Comparison of ENCODE assay signal across 23 cellular contexts in the genomic region with DNA sequence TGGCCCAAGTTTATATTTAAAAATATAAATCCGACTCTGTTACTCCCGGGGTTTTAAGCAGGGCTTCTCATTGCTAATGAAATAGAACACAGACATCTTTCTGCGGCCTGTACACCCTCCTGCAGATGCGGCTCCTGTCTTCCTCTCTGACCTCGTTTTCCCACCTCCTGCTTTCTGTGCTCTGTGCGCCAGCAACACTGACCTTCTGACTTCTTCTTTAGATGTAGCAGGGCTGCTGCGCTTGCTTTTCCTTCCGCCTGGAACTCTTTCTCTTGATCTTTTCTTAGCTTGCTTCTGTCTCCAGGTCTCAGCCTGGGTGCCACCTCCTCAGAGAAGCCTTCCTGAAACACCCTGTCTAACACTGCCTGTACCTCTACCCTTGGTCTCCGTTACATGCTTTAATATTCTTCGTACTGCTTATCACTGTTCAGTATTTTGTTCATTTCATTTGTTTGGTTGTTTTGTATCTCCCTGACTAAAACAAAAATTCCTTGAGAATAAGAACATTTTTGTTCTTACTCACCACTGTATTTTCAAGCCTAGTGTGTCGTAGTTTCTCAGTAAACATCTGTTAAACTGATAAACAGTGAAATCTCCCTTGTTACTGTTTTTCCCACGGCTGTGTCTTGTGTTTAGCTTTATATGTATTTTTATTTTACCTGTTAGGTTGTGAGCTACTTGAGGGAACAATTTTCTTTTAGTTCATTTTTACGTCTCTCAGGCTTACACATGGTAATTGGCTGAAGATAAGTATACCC.
DNase-seq lines count a peak whose midpoint lies in the region; ATAC-seq, FAIRE-seq and TF ChIP-seq lines count a peak whose summit lies in the region.
"Had no signal": no experiment of that assay in that cellular context is flagged by ENCODE, and none has a peak within 500 bp of the region (broad histone marks: within the 10 kb centered on the region; RNA-seq: fewer than 3 reads in every experiment).

No MANE protein-coding gene starts in this region.

- H4K5ac ChIP-seq in IMR-90 (ENCODE audit: low read depth, low read length), result no peak overlapping the region

- H2AFZ ChIP-seq in IMR-90 (replicated peaks; ENCODE audit: low read length, poor library complexity) (no peak overlapping the region), K562 (ENCODE audit: low read depth, low read length) (no peak overlapping the region), hepatocyte (no peak overlapping the region)

- H4K91ac ChIP-seq in IMR-90 (ENCODE audit: insufficient read depth, low read depth, low read length), result no peak overlapping the region; the same call in 1 of the 2 replicates

- H3K27ac ChIP-seq in IMR-90 (ENCODE audit: insufficient read depth, low read length) (no peak overlapping the region), K562 (ENCODE audit: extremely low read depth, low read depth, low read length) (no peak overlapping the region), hepatocyte (peak overlapping the region; percentile 70), skin epidermis (peak overlapping the region in 11 of 21 experiments; percentile 20 to 80 (median 52))
- H3K27ac ChIP-seq: thyroid gland had no signal

- in situ Hi-C loops in IMR-90 (cut with MboI; ENCODE audit: low sequenced_read_pairs) (no loop called here), K562 (cut with MboI) (no loop called here)

- H3K9ac ChIP-seq in IMR-90 (ENCODE audit: low read depth, low read length) (no peak overlapping the region), K562 (ENCODE audit: insufficient read depth in 1 of 2, low read depth in 2 of 2, low read length in 2 of 2) (peak overlapping the region in 1 of 2 experiments; percentile 11; a peak in 1 of 4 replicates)

- H3K9me2 ChIP-seq in hepatocyte (replicated peaks; ENCODE audit: insufficient read depth), result no peaks in the 10 kb centered on the region

- whole genome bisulfite sequencing in IMR-90 (ENCODE audit: extremely low coverage in 2 of 2, insufficient read length in 1 of 2), 2 experiments, result 83% methylated on average over 5 of the region's 13 CpGs; no CpG with 5 or more reads in 1 of the 2 experiments
- 70% methylated on average over 13 of the region's 13 CpGs for WGBS in K562 (ENCODE audit: insufficient coverage, low coverage, missing lambda C conversion rate)
- 71% methylated on average over 13 of the region's 13 CpGs for WGBS in hepatocyte (ENCODE audit: low lambda C conversion rate, missing lambda C conversion rate)

- H3K9me1 ChIP-seq in IMR-90 (ENCODE audit: insufficient read depth, low read length) (peaks cover 16% of the 10 kb centered on the region), K562 (ENCODE audit: control insufficient read depth, insufficient read depth, low read length) (no peaks in the 10 kb centered on the region)

- dilution Hi-C loops in IMR-90 (cut with HindIII; ENCODE audit: low sequenced_read_pairs, unreplicated experiment), result no loop called here

- H3K27me3 ChIP-seq in IMR-90 (ENCODE audit: control insufficient read depth, insufficient read depth, low read length) (no peaks in the 10 kb centered on the region), K562 (ENCODE audit: control insufficient read depth in 2 of 2, insufficient read depth in 2 of 2, low read length in 2 of 2) (no peaks in the 10 kb centered on the region), hepatocyte (no peaks in the 10 kb centered on the region)
- H3K27me3 ChIP-seq: thyroid gland had no signal

- H3K4ac ChIP-seq in IMR-90 (ENCODE audit: low read depth, low read length), result no peak overlapping the region

- H3K4me1 ChIP-seq in IMR-90 (ENCODE audit: control insufficient read depth, insufficient read depth, low read length), result peaks cover 12% of the 10 kb centered on the region
- peaks cover 2 to 14% of the 10 kb centered on the region in 2 experiments; a peak in 4 of 5 replicates for H3K4me1 ChIP-seq in K562 (replicated peaks in 1 of 2; ENCODE audit: control insufficient read depth in 2 of 2, insufficient read depth in 2 of 2, low read length in 2 of 2)
- H3K4me1 ChIP-seq in hepatocyte (ENCODE audit: insufficient read depth), result peaks cover 10% of the 10 kb centered on the region
- H3K4me1 ChIP-seq: thyroid gland had no signal

- CTCF ChIA-PET in IMR-90 (lab: Yijun Ruan, JAX) (interaction anchor here (1.5 kb wide), 1 partner anchor 148 kb away, joined by 5 read pairs; no protein-coding TSS in a partner anchor), K562 (lab: Yijun Ruan, JAX; ENCODE audit: low intra/inter-chr PET ratio) (no interaction called here)

- TF ChIP-seq EP300 in K562 (IDR thresholded peaks at IDR 0.05; ENCODE audit: low read length), result no peak

- H3K23ac ChIP-seq in IMR-90 (ENCODE audit: low read depth, low read length), result no peak overlapping the region

- no peak for TF ChIP-seq POLR2A in IMR-90 (IDR thresholded peaks at IDR 0.05; ENCODE audit: low read depth, low read length)
- TF ChIP-seq POLR2A in K562 (conservative IDR thresholded peaks at IDR 0.05), result no peak

- H3K36me3 ChIP-seq in IMR-90 (ENCODE audit: control insufficient read depth, insufficient read depth, low read length) (no peaks in the 10 kb centered on the region), K562 (ENCODE audit: control insufficient read depth, insufficient read depth, low read length) (no peaks in the 10 kb centered on the region), hepatocyte (replicated peaks; ENCODE audit: insufficient read depth, low read depth) (no peaks in the 10 kb centered on the region)
- H3K36me3 ChIP-seq: thyroid gland had no signal

- H3K14ac ChIP-seq in IMR-90 (replicated peaks; ENCODE audit: low read depth, low read length), result 0 out of 2 replicates have a peak overlapping the region, but pooled peaks have one; percentile 22

- peaks cover 18 to 72% of the 10 kb centered on the region in 2 experiments for H3K79me1 ChIP-seq in IMR-90 (ENCODE audit: low read depth in 1 of 2, low read length in 2 of 2)

- H2BK20ac ChIP-seq in IMR-90 (ENCODE audit: low read depth, low read length), result no peak overlapping the region

- ATAC-seq in IMR-90 (ENCODE audit: low read depth) (peak; percentile 62), K562 (no peak)
- ATAC-seq: stimulated activated naive B cell treated with anti-CD40 and anti-IgM and Interleukin-4, amounts not matched to agents 10 μg/mL and 1 μg/mL and 100 μg/mL, for 72 hours had no signal

- no peak for FAIRE-seq in K562 (lab: Jason Lieb, UNC)
- FAIRE-seq: H54 had no signal

- no peak overlapping the region for H3K56ac ChIP-seq in IMR-90 (ENCODE audit: extremely low read depth, insufficient read depth, low read length)

- no peak overlapping the region for H2BK15ac ChIP-seq in IMR-90 (ENCODE audit: low read depth, low read length)

- no peak overlapping the region for H2AK9ac ChIP-seq in IMR-90 (replicated peaks; ENCODE audit: low read depth, low read length, poor library complexity)

- 0 out of 2 replicates have a peak, but pooled peaks cover 6% of the 10 kb centered on the region for H4K20me1 ChIP-seq in IMR-90 (ENCODE audit: insufficient read depth, low read length)
- H4K20me1 ChIP-seq in K562 (replicated peaks; ENCODE audit: control insufficient read depth, insufficient read depth, low read length), result no peaks in the 10 kb centered on the region
- H4K20me1 ChIP-seq in hepatocyte (ENCODE audit: insufficient read depth, poor library complexity, severe bottlenecking), result no peaks in the 10 kb centered on the region

- no peak overlapping the region for H2BK5ac ChIP-seq in IMR-90 (ENCODE audit: low read depth, low read length, poor library complexity, severe bottlenecking)

- no peak for TF ChIP-seq RAD21 in IMR-90 (IDR thresholded peaks at IDR 0.05; ENCODE audit: low read length)
- TF ChIP-seq RAD21 in K562 (CRISPR knock-in tag; conservative IDR thresholded peaks at IDR 0.05 in 1 of 2, IDR thresholded peaks at IDR 0.05 in 1 of 2), result no peak

- H3K79me2 ChIP-seq in K562 (ENCODE audit: control insufficient read depth, insufficient read depth, low read length), result no peaks in the 10 kb centered on the region
- H3K79me2 ChIP-seq in hepatocyte, result no peaks in the 10 kb centered on the region

- POLR2A ChIA-PET in IMR-90 (lab: Charles Lee; ENCODE audit: unreplicated experiment) (no interaction called here), K562 (lab: Yijun Ruan, JAX) (interaction anchor here (0.9 to 2.3 kb wide), 2 partner anchors 10 kb away, joined by 3 to 10 read pairs; no protein-coding TSS in a partner anchor)

- no peak overlapping the region for H2BK120ac ChIP-seq in IMR-90 (ENCODE audit: low read depth, low read length)

- BruUV-seq in IMR-90 (replicated peaks; lab: Mats Ljungman, UMichigan) (no TSS peak), K562 (replicated peaks; lab: Mats Ljungman, UMichigan) (no TSS peak)

- no peak for TF ChIP-seq CTCF in IMR-90 (conservative IDR thresholded peaks at IDR 0.05; ENCODE audit: low read depth, low read length)
- TF ChIP-seq CTCF in K562 (IDR thresholded peaks at IDR 0.05 in 2 of 3, conservative IDR thresholded peaks at IDR 0.05 in 1 of 3; ENCODE audit: insufficient read depth in 2 of 3, low read depth in 1 of 3, low read length in 3 of 3), result no peak
- TF ChIP-seq CTCF in hepatocyte (IDR thresholded peaks at IDR 0.05; ENCODE audit: poor library complexity), result no peak

- H3K18ac ChIP-seq in IMR-90 (ENCODE audit: low read depth, low read length), result no peak overlapping the region

- intact Hi-C loops in IMR-90 (cut with micrococcal nuclease), result no loop called here
- intact Hi-C loops in K562 (cut with micrococcal nuclease), result no loop called here

- DNase-seq in IMR-90 (peak; percentile 68), K562 (ENCODE audit: extremely low read depth in 1 of 4, low spot score in 3 of 4) (no peak), hepatocyte (ENCODE audit: low spot score) (no peak), CD1c-positive myeloid dendritic cell (ENCODE audit: extremely low spot score) (no peak), RPMI8226 (no peak), globus pallidus (ENCODE audit: low spot score) (no peak)
- DNase-seq: activated CD4-positive, alpha-beta T cell treated with anti-CD3 and anti-CD28 coated beads, Interleukin-2, amount 50 U/mL, for 4 hours; activated effector memory CD4-positive, alpha-beta T cell treated with anti-CD3 and anti-CD28 coated beads, Interleukin-2, amount 50 U/mL, for 16 hours; central memory CD4-positive, alpha-beta T cell; COR-L47; DND-41; head of caudate nucleus; immature natural killer cell; KBM-7; NCI-H1694; NCI-H774; OCI-M1; SIG-M5; stimulated activated naive B cell treated with anti-CD40 and anti-IgM and Interleukin-4, amounts not matched to agents 10 μg/mL and 1 μg/mL and 100 μg/mL, for 72 hours; T-helper 2 cell; thyroid gland had no signal

- no peak overlapping the region for H3K4me3 ChIP-seq in IMR-90 (ENCODE audit: insufficient read depth, low read depth, low read length)
- no peak overlapping the region for H3K4me3 ChIP-seq in K562
- no peak overlapping the region for H3K4me3 ChIP-seq in hepatocyte
- H3K4me3 ChIP-seq in skin epidermis, result no peak overlapping the region
- H3K4me3 ChIP-seq: thyroid gland had no signal

- H2AK5ac ChIP-seq in IMR-90 (ENCODE audit: low read depth, low read length), result peak overlapping the region; percentile 4; the same call in 1 of the 2 replicates

- no peak overlapping the region for H4K8ac ChIP-seq in IMR-90 (ENCODE audit: low read depth in 2 of 2, low read length in 2 of 2)

- no peaks in the 10 kb centered on the region for H3K9me3 ChIP-seq in IMR-90 (ENCODE audit: control insufficient read depth, insufficient read depth, low read length)
- H3K9me3 ChIP-seq in K562 (replicated peaks; ENCODE audit: control insufficient read depth, insufficient read depth, low read depth, low read length), result no peaks in the 10 kb centered on the region
- H3K9me3 ChIP-seq in hepatocyte (ENCODE audit: low read depth), result no peaks in the 10 kb centered on the region
- H3K9me3 ChIP-seq: thyroid gland had no signal

- H3K4me2 ChIP-seq in IMR-90 (ENCODE audit: low read depth, low read length) (no peak overlapping the region), K562 (ENCODE audit: insufficient read depth, low read length) (no peak overlapping the region), hepatocyte (no peak overlapping the region)

Comparison
In these comparisons a context has a peak if more than half of its experiments do, and no peak if none do; other contexts are left out.
1. H3K27ac ChIP-seq: peak in hepatocyte (single experiment) and skin epidermis (11 of 21); none in IMR-90 (single experiment) and K562 (single experiment).